Comparison of ENCODE assay signal across 19 cellular contexts in genomic region chr16:72838999-72839398, GRCh38.
"Had no signal": no experiment of that assay in that cellular context is flagged by ENCODE, and none has a peak within 500 bp of the region (broad histone marks: within the 10 kb centered on the region; RNA-seq: fewer than 3 reads in every experiment).

No MANE protein-coding gene starts in this region.

- H3K27me3 ChIP-seq: foreskin keratinocyte, right atrium auricular region, sigmoid colon, tibial artery, upper lobe of right lung, vagina had no signal

- H3K36me3 Mint-ChIP-seq: immature natural killer cell; memory B cell; natural killer cell treated with Interleukin-12 subunit alpha and Interleukin-12 subunit beta and Interleukin-15 and Interleukin-18, amount 100 ng/mL, for 72 hours had no signal

- H3K9me3 ChIP-seq: left ventricle myocardium inferior, lower lobe of right lung, psoas muscle, right atrium auricular region, sigmoid colon, tibial artery, upper lobe of right lung, vagina had no signal

- H3K9me3 Mint-ChIP-seq: central memory CD8-positive, alpha-beta T cell; dendritic cell treated with granulocyte-macrophage colony-stimulating factor and Interleukin-4, amounts not matched to agents 40 ng/mL and 50 ng/mL, for 4 days; memory B cell; natural killer cell treated with Interleukin-12 subunit alpha and Interleukin-12 subunit beta and Interleukin-15 and Interleukin-18, amount 100 ng/mL, for 72 hours had no signal

- H3K4me3 ChIP-seq: left ventricle myocardium inferior, lower lobe of right lung, psoas muscle, right atrium auricular region, sigmoid colon, skin epidermis, tibial artery, upper lobe of right lung, vagina had no signal

- H3K4me3 Mint-ChIP-seq: central memory CD8-positive, alpha-beta T cell; dendritic cell treated with granulocyte-macrophage colony-stimulating factor and Interleukin-4, amounts not matched to agents 40 ng/mL and 50 ng/mL, for 4 days; immature natural killer cell; memory B cell; natural killer cell treated with Interleukin-12 subunit alpha and Interleukin-12 subunit beta and Interleukin-15 and Interleukin-18, amount 100 ng/mL, for 72 hours had no signal

- H3K4me1 ChIP-seq: foreskin keratinocyte had no signal

- H3K27ac ChIP-seq: foreskin keratinocyte, left ventricle myocardium inferior, lower lobe of right lung, psoas muscle, right atrium auricular region, sigmoid colon, skin epidermis, upper lobe of right lung, vagina had no signal

- ATAC-seq: foreskin keratinocyte; lower lobe of right lung; natural killer cell treated with Interleukin-12 subunit alpha and Interleukin-12 subunit beta and Interleukin-15 and Interleukin-18, amount 100 ng/mL, for 72 hours; psoas muscle; upper lobe of right lung had no signal

- DNase-seq: erythroblast; foreskin keratinocyte; immature natural killer cell; left ventricle myocardium inferior; lower lobe of right lung; midbrain; psoas muscle; sigmoid colon; stimulated activated CD4-positive, alpha-beta T cell treated with anti-CD3 and anti-CD28 coated beads, Interleukin-12 subunit alpha, Interleukin-12 subunit beta, amount 100 ng/mL, for 4 hours; stimulated activated naive CD4-positive, alpha-beta T cell treated with Interleukin-2 at 50 U/mL for 16 hours; tibial artery; upper lobe of right lung had no signal

- H3K27me3 Mint-ChIP-seq: central memory CD8-positive, alpha-beta T cell; dendritic cell treated with granulocyte-macrophage colony-stimulating factor and Interleukin-4, amounts not matched to agents 40 ng/mL and 50 ng/mL, for 4 days had no signal

- H3K27ac Mint-ChIP-seq: immature natural killer cell; memory B cell; natural killer cell treated with Interleukin-12 subunit alpha and Interleukin-12 subunit beta and Interleukin-15 and Interleukin-18, amount 100 ng/mL, for 72 hours had no signal

- H3K36me3 ChIP-seq: left ventricle myocardium inferior, lower lobe of right lung, right atrium auricular region, sigmoid colon, tibial artery, upper lobe of right lung, vagina had no signal
